In the genomic region with DNA sequence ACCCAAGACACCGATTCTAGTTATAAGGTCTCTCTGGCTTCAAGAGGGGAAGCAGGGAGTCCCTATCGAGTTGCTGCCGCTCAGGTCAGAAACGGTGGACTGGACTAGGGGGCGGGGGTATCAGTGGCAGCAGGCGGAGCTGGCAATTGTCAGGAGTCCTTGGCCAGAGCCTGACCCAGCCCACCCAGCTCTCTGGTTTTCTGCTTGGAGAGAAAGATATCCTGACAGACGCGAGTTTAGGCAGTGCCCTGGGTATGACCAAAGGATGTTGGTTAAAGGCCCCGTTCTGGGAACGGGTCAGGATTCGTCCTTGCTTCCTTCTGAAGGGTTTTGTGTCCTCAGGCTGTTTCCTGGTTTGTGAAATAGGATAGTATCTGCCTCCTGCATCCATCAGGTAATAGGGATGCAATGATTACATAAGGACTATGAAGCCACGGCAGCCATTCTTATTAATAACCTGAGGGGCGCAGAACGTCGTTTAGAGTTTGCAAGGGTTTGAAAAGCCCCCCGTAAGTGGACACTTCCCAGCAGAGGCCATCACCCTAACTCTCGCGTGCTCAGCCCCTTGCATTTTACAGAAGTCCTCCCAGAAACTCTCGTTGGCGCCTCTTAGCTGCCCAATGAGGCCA, we compare ENCODE assay signal across 8 cellular contexts.
A peak's percentile ranks its signal among the peaks of the same experiment; 100 is the strongest.
DNase-seq lines count a peak whose midpoint lies in the region; ATAC-seq and TF ChIP-seq lines count a peak whose summit lies in the region.

No MANE protein-coding gene starts in this region.

- H3K4me1 Mint-ChIP-seq in activated naive CD8-positive, alpha-beta T cell treated with anti-CD3 and anti-CD28 coated beads, Interleukin-2, amount 50 U/mL, for 24 hours: peaks cover 43% of the 10 kb centered on the region

- no peaks in the 10 kb centered on the region for H3K27me3 ChIP-seq in GM06990 (replicated peaks; ENCODE audit: control insufficient read depth, insufficient read depth, low read length)

- H3K36me3 Mint-ChIP-seq in activated naive CD8-positive, alpha-beta T cell treated with anti-CD3 and anti-CD28 coated beads, Interleukin-2, amount 50 U/mL, for 24 hours (ENCODE audit: low read depth): peaks cover 1% of the 10 kb centered on the region

- H3K27ac Mint-ChIP-seq in activated naive CD8-positive, alpha-beta T cell treated with anti-CD3 and anti-CD28 coated beads, Interleukin-2, amount 50 U/mL, for 24 hours: peak overlapping the region; percentile 97

- H3K4me3 ChIP-seq in GM06990 (replicated peaks; ENCODE audit: low read depth, low read length) (peak overlapping the region; percentile 66), retinal pigment epithelial cell (ENCODE audit: low read length) (peak overlapping the region; percentile 56)

- peaks cover 1% of the 10 kb centered on the region for H3K27me3 Mint-ChIP-seq in activated naive CD8-positive, alpha-beta T cell treated with anti-CD3 and anti-CD28 coated beads, Interleukin-2, amount 50 U/mL, for 24 hours

- H3K36me3 ChIP-seq in GM06990 (ENCODE audit: control insufficient read depth, insufficient read depth, low read length): peaks cover 1% of the 10 kb centered on the region

- H3K4me3 Mint-ChIP-seq in activated naive CD8-positive, alpha-beta T cell treated with anti-CD3 and anti-CD28 coated beads, Interleukin-2, amount 50 U/mL, for 24 hours: peak overlapping the region; percentile 97

- TF ChIP-seq CTCF in GM06990 (IDR thresholded peaks at IDR 0.05; ENCODE audit: insufficient read depth, low read length, poor library complexity, severe bottlenecking): no peak
- TF ChIP-seq CTCF in retinal pigment epithelial cell (conservative IDR thresholded peaks at IDR 0.05; ENCODE audit: low read depth, low read length): no peak

- H3K9me3 Mint-ChIP-seq in activated naive CD8-positive, alpha-beta T cell treated with anti-CD3 and anti-CD28 coated beads, Interleukin-2, amount 50 U/mL, for 24 hours: no peaks in the 10 kb centered on the region

- DNase-seq in GM06990 (ENCODE audit: extremely low read depth, insufficient read length): peak; percentile 47
- DNase-seq in NCI-H510A treated with DMSO at 0.1 percent for 48 hours (lab: John Stamatoyannopoulos, UW): peak; percentile 74
- DNase-seq in activated naive CD8-positive, alpha-beta T cell treated with anti-CD3 and anti-CD28 coated beads, Interleukin-2, amount 50 U/mL, for 24 hours: peak; percentile 22
- DNase-seq in hippocampal formation (lab: John Stamatoyannopoulos, UW): peak; percentile 25 to 54
- DNase-seq in retinal pigment epithelial cell (ENCODE audit: low read depth): no peak
- no peak for DNase-seq in COR-L47 (lab: John Stamatoyannopoulos, UW)

- ATAC-seq in HG02610 (IDR thresholded peaks at IDR 0.05; ENCODE audit: unreplicated experiment) (peak; percentile 5), GM18870 (IDR thresholded peaks at IDR 0.05; ENCODE audit: unreplicated experiment) (no peak)
- ATAC-seq in activated naive CD8-positive, alpha-beta T cell treated with anti-CD3 and anti-CD28 coated beads, Interleukin-2, amount 50 U/mL, for 24 hours: no peak

Comparison
In these comparisons a context has a peak if more than half of its experiments do, and no peak if none do; other contexts are left out.
1. DNase-seq: peak in GM06990 (single experiment), NCI-H510A treated with DMSO at 0.1 percent for 48 hours (single experiment), activated naive CD8-positive, alpha-beta T cell treated with anti-CD3 and anti-CD28 coated beads, Interleukin-2, amount 50 U/mL, for 24 hours (single experiment) and hippocampal formation (2 of 2); none in retinal pigment epithelial cell (single experiment) and COR-L47 (single experiment).